1 cellular context compared by ENCODE assay signal in genomic region chr12:93572712-93573551, GRCh38.
A peak's percentile ranks its signal among the peaks of the same experiment; 100 is the strongest.
TF ChIP-seq lines count a peak whose summit lies in the region.

No MANE protein-coding gene starts in this region.

TF ChIP-seq in H1, 55 proteins besides CTCF, POLR2A, EP300 and RAD21 (continued from another document):
- TF ChIP-seq KDM4A (IDR thresholded peaks at IDR 0.05; ENCODE audit: low read depth, low read length, severe bottlenecking) (peak; percentile 58), ASH2L (IDR thresholded peaks at IDR 0.05; ENCODE audit: low read length) (peak; percentile 33), YY1 (IDR thresholded peaks at IDR 0.05; ENCODE audit: low read depth, low read length) (0 out of 2 replicates have a peak, but pooled peaks have one; percentile 25)
